In genomic region chr6:11416936-11417576, GRCh38 we compare ENCODE assay signal across 1 cellular context.
TF ChIP-seq lines count a peak whose summit lies in the region.

No MANE protein-coding gene starts in this region.

TF ChIP-seq in HepG2, 621 proteins besides CTCF, POLR2A, EP300 and RAD21 (continued from another document):
- TF ChIP-seq, protein P1, sequence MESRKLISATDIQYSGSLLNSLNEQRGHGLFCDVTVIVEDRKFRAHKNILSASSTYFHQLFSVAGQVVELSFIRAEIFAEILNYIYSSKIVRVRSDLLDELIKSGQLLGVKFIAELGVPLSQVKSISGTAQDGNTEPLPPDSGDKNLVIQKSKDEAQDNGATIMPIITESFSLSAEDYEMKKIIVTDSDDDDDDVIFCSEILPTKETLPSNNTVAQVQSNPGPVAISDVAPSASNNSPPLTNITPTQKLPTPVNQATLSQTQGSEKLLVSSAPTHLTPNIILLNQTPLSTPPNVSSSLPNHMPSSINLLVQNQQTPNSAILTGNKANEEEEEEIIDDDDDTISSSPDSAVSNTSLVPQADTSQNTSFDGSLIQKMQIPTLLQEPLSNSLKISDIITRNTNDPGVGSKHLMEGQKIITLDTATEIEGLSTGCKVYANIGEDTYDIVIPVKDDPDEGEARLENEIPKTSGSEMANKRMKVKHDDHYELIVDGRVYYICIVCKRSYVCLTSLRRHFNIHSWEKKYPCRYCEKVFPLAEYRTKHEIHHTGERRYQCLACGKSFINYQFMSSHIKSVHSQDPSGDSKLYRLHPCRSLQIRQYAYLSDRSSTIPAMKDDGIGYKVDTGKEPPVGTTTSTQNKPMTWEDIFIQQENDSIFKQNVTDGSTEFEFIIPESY (CRISPR knock-in tag; IDR thresholded peaks at IDR 0.05), result peak; percentile 60
- TF ChIP-seq ARHGAP35 (CRISPR knock-in tag; IDR thresholded peaks at IDR 0.05; ENCODE audit: borderline replicate concordance), result 0 out of 2 replicates have a peak, but pooled peaks have one; percentile 21
